In the genomic region with DNA sequence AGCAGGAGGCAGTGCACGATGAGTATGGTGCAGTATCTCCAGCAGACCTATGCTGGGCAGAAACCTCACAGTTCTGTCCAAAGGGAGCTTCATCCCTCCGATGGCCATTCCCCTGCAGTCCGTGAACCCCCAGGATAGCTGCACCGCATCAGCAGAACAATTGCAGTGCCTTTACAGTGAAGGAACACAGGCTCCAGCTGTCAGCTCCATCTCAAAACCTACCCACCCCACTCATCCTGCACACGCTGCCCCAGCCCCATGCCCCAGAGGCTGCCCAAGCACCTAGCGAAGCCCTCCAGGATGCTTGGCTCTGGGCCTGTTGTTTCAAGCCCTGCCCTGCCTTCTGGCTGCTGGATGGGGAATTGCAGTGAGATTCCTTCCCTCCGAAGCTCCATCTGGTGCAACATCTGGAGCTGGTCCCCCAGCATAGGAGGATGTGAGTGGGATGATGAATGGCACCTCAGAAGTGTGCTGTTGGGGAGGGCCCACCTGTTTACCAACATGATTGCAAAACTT, we compare ENCODE assay signal across 8 cellular contexts.
A peak's percentile ranks its signal among the peaks of the same experiment; 100 is the strongest.
DNase-seq lines count a peak whose midpoint lies in the region; ATAC-seq, FAIRE-seq and TF ChIP-seq lines count a peak whose summit lies in the region.
"Not testable (repeated sequence)": the region's sequence is repeated elsewhere in the genome, so short reads cannot be mapped to it uniquely, and the experiment has no call there.

No MANE protein-coding gene starts in this region.

- H3F3A ChIP-seq in GM23338 (replicated peaks; ENCODE audit: low read depth); PC-3 (ENCODE audit: low read length, unreplicated experiment): not testable (repeated sequence)

- TF ChIP-seq EP300 in A549 (IDR thresholded peaks at IDR 0.05); HepG2 (IDR thresholded peaks at IDR 0.05; ENCODE audit: low read depth in 2 of 2, low read length in 2 of 2); HepG2 (CRISPR knock-in tag; IDR thresholded peaks at IDR 0.05; ENCODE audit: borderline replicate concordance): not testable (repeated sequence)

- H4K20me1 ChIP-seq in GM23338 (replicated peaks; ENCODE audit: insufficient read depth); PC-3 (ENCODE audit: low read length); HepG2 (ENCODE audit: insufficient read depth, low read length): not testable (repeated sequence)

- not testable (repeated sequence) for H2AFZ ChIP-seq in GM23338; PC-3 (ENCODE audit: low read length); HepG2 (ENCODE audit: low read length)

- not testable (repeated sequence) for H3K9ac ChIP-seq in PC-3 (ENCODE audit: low read length); HepG2 (ENCODE audit: insufficient read depth, low read depth, low read length)

- not testable (repeated sequence) for TF ChIP-seq CTCF in A549 (IDR thresholded peaks at IDR 0.05); D721Med (IDR thresholded peaks at IDR 0.05; ENCODE audit: insufficient read depth, missing control alignments); GM23338 (conservative IDR thresholded peaks at IDR 0.05; ENCODE audit: low read depth in 2 of 2); PC-3 (conservative IDR thresholded peaks at IDR 0.05; ENCODE audit: low read depth, low read length); WTC11 (IDR thresholded peaks at IDR 0.05); bronchial epithelial cell (IDR thresholded peaks at IDR 0.05; ENCODE audit: insufficient read depth, low read length, severe bottlenecking); HepG2 (CRISPR knock-in tag; IDR thresholded peaks at IDR 0.05)

- not testable (repeated sequence) for H3K36me3 ChIP-seq in GM23338 (ENCODE audit: insufficient read depth); PC-3 (ENCODE audit: low read depth, low read length); bronchial epithelial cell (ENCODE audit: control insufficient read depth, insufficient read depth, low read length); HepG2 (replicated peaks in 1 of 2; ENCODE audit: control insufficient read depth in 1 of 2, insufficient read depth in 2 of 2, low read length in 2 of 2)

- peak; percentile 44 to 80; a peak in 5 of 6 replicates for ATAC-seq in A549
- ATAC-seq in GM23338, result peak; percentile 99
- peak; percentile 35 for ATAC-seq in PC-3
- ATAC-seq in WTC11, result peak; percentile 92
- ATAC-seq in HepG2, result peak; percentile 75
- peak; percentile 35 for ATAC-seq in stimulated activated naive CD8-positive, alpha-beta T cell treated with anti-CD3 and anti-CD28 coated beads, Interleukin-15, amount 100 ng/mL, for 72 hours

- not testable (repeated sequence) for H3K4me1 Mint-ChIP-seq in GM23338; WTC11; stimulated activated naive CD8-positive, alpha-beta T cell treated with anti-CD3 and anti-CD28 coated beads, Interleukin-15, amount 100 ng/mL, for 72 hours

- POLR2A ChIA-PET in A549 (lab: Yijun Ruan, JAX); PC-3 (lab: Charles Lee; ENCODE audit: unreplicated experiment); WTC11 (lab: Charles Lee); HepG2 (lab: Yijun Ruan, JAX): not testable (repeated sequence)

- not testable (repeated sequence) for H3K4me3 ChIP-seq in A549; GM23338; PC-3 (ENCODE audit: low read length); bronchial epithelial cell (ENCODE audit: low read depth, low read length); HepG2 (replicated peaks in 1 of 3; ENCODE audit: insufficient read depth in 1 of 3, low read depth in 2 of 3, low read length in 3 of 3)

- not testable (repeated sequence) for H3K9me2 ChIP-seq in GM23338 (ENCODE audit: insufficient read depth); PC-3 (replicated peaks; ENCODE audit: low read length)

- in situ Hi-C loops in HepG2 (cut with HindIII; ENCODE audit: extremely low pct_ligation_motif_present, low pct_unique_long_range_greater_than_20kb), result not testable (repeated sequence)

- H3K4me2 ChIP-seq in A549; GM23338; PC-3 (ENCODE audit: low read length); HepG2 (ENCODE audit: low read depth, low read length): not testable (repeated sequence)

- H3K4me3 Mint-ChIP-seq in GM23338; WTC11; stimulated activated naive CD8-positive, alpha-beta T cell treated with anti-CD3 and anti-CD28 coated beads, Interleukin-15, amount 100 ng/mL, for 72 hours: not testable (repeated sequence)

- TF ChIP-seq POLR2A in A549 (IDR thresholded peaks at IDR 0.05; ENCODE audit: low read length); HepG2 (IDR thresholded peaks at IDR 0.05; ENCODE audit: insufficient read depth in 1 of 2, low read depth in 2 of 2, low read length in 2 of 2): not testable (repeated sequence)

- not testable (repeated sequence) for H3K27ac Mint-ChIP-seq in GM23338; WTC11; stimulated activated naive CD8-positive, alpha-beta T cell treated with anti-CD3 and anti-CD28 coated beads, Interleukin-15, amount 100 ng/mL, for 72 hours

- not testable (repeated sequence) for DNase-seq in A549 (ENCODE audit: low read depth in 1 of 2, low spot score in 1 of 2); D721Med (ENCODE audit: insufficient read length, low spot score); GM23338 (ENCODE audit: low spot score); PC-3; bronchial epithelial cell (ENCODE audit: low read depth); HepG2 (ENCODE audit: low spot score); stimulated activated naive CD8-positive, alpha-beta T cell treated with anti-CD3 and anti-CD28 coated beads, Interleukin-15, amount 100 ng/mL, for 72 hours
- DNase-seq in WTC11 (ENCODE audit: low spot score), result peak; percentile 18

- H3K27me3 Mint-ChIP-seq in GM23338 (ENCODE audit: insufficient read depth, low read depth, poor library complexity); WTC11 (ENCODE audit: low read depth); stimulated activated naive CD8-positive, alpha-beta T cell treated with anti-CD3 and anti-CD28 coated beads, Interleukin-15, amount 100 ng/mL, for 72 hours: not testable (repeated sequence)

- TF ChIP-seq RAD21 in A549 (conservative IDR thresholded peaks at IDR 0.05 in 1 of 2, IDR thresholded peaks at IDR 0.05 in 1 of 2); HepG2 (CRISPR knock-in tag; IDR thresholded peaks at IDR 0.05): not testable (repeated sequence)

- H3K36me3 Mint-ChIP-seq in GM23338 (ENCODE audit: low read depth), result not testable (repeated sequence)
- H3K36me3 Mint-ChIP-seq in WTC11, result peaks cover 27% of the 10 kb centered on the region

- BruUV-seq in PC-3 (replicated peaks; lab: Mats Ljungman, UMichigan); HepG2 (replicated peaks; lab: Mats Ljungman, UMichigan): not testable (repeated sequence)

- H3K27ac ChIP-seq in A549; GM23338 (ENCODE audit: low read depth); PC-3 (ENCODE audit: low read length); HepG2 (ENCODE audit: extremely low read length, insufficient read depth, low read length): not testable (repeated sequence)

- not testable (repeated sequence) for H3K4me1 ChIP-seq in A549; GM23338 (ENCODE audit: insufficient read depth); PC-3 (ENCODE audit: insufficient read depth, low read length); HepG2 (ENCODE audit: insufficient read depth, low read length)

- H3K9me3 Mint-ChIP-seq in GM23338; stimulated activated naive CD8-positive, alpha-beta T cell treated with anti-CD3 and anti-CD28 coated beads, Interleukin-15, amount 100 ng/mL, for 72 hours: not testable (repeated sequence)
- peaks cover 37% of the 10 kb centered on the region for H3K9me3 Mint-ChIP-seq in WTC11

- H3K9me3 ChIP-seq in A549; PC-3 (ENCODE audit: low read length); HepG2 (ENCODE audit: low read length): not testable (repeated sequence)

- FAIRE-seq in A549 (lab: Jason Lieb, UNC); HepG2 (lab: Jason Lieb, UNC): not testable (repeated sequence)
- FAIRE-seq in D721Med (lab: Jason Lieb, UNC) (peak; percentile 48), bronchial epithelial cell (lab: Jason Lieb, UNC) (peak; percentile 92)

- intact Hi-C loops in PC-3 (cut with micrococcal nuclease); HepG2 (cut with micrococcal nuclease; ENCODE audit: unreplicated experiment): not testable (repeated sequence)

- not testable (repeated sequence) for H3K27me3 ChIP-seq in GM23338 (ENCODE audit: insufficient read depth); PC-3 (ENCODE audit: low read length); bronchial epithelial cell (ENCODE audit: control insufficient read depth, insufficient read depth, low read length); HepG2 (ENCODE audit: control insufficient read depth in 1 of 2, insufficient read depth in 2 of 2, low read length in 2 of 2)

- WGBS in A549 (ENCODE audit: missing lambda C conversion rate), result 31% methylated on average over 5 of the region's 7 CpGs
- 45% methylated on average over 5 of the region's 7 CpGs for WGBS in HepG2 (ENCODE audit: low lambda C conversion rate)

- CTCF ChIA-PET in A549 (lab: Yijun Ruan, JAX); PC-3 (lab: Charles Lee); WTC11 (lab: Charles Lee); HepG2 (lab: Yijun Ruan, JAX; ENCODE audit: low intra/inter-chr PET ratio, low total read pairs): not testable (repeated sequence)

- H3K79me2 ChIP-seq in GM23338 (replicated peaks; ENCODE audit: insufficient read depth); PC-3 (ENCODE audit: low read length); HepG2 (ENCODE audit: insufficient read depth, low read length): not testable (repeated sequence)

Comparison
In these comparisons a context has a peak if more than half of its experiments do, and no peak if none do; other contexts are left out.
1. ATAC-seq: peak in every context shown above with its lines; median percentile 99 in GM23338; 92 in WTC11; 75 in HepG2; 62 in A549; 35 in PC-3; 35 in stimulated activated naive CD8-positive, alpha-beta T cell treated with anti-CD3 and anti-CD28 coated beads, Interleukin-15, amount 100 ng/mL, for 72 hours.